12 cellular contexts compared by ENCODE assay signal in the genomic region with DNA sequence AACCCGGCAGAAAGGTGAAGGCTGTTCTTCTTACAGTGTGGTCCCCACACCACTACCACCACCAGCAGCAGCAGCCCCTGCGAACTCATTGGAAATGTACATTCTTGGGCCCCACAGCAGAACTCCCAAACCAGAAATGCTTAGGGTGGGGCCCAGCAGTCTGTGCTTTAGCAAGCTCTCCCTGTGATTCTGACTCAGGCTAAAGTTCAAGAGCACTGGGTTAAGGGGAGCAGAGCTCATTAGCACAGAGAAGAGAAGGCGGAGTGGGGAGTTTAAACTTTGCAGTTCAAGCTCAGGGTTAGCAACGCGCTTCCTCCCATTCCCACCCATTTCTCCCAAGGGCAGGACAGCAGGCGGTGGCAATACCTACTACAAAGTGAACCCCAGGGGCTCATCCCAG.
"Had no signal": no experiment of that assay in that cellular context is flagged by ENCODE, and none has a peak within 500 bp of the region (broad histone marks: within the 10 kb centered on the region; RNA-seq: fewer than 3 reads in every experiment).

No MANE protein-coding gene starts in this region.

- H3K27me3 ChIP-seq: testis, upper lobe of left lung had no signal

- H3K4me3 ChIP-seq: skin epidermis, testis, upper lobe of left lung had no signal

- H3K36me3 ChIP-seq: upper lobe of left lung had no signal

- H3K4me1 ChIP-seq: upper lobe of left lung had no signal

- H3K27ac ChIP-seq: epithelial cell of prostate, testis had no signal

- DNase-seq: activated CD4-positive, alpha-beta T cell treated with anti-CD3 and anti-CD28 coated beads, Interleukin-2, amount 50 U/mL, for 4 hours; amniotic stem cell; endodermal cell; nucleus accumbens; stimulated activated CD4-positive, alpha-beta T cell treated with anti-CD3 and anti-CD28 coated beads, Interleukin-15, amount 100 ng/mL, for 24 hours; stimulated activated CD4-positive, alpha-beta T cell treated with anti-CD3 and anti-CD28 coated beads, Interleukin-2, amount 100 ng/mL, for 48 hours; stimulated activated naive CD8-positive, alpha-beta T cell treated with anti-CD3 and anti-CD28 coated beads, Interleukin-15, amount 100 ng/mL, for 72 hours; T-helper 2 cell; testis; upper lobe of left lung had no signal

- H3K9me3 ChIP-seq: testis, upper lobe of left lung had no signal

- ATAC-seq: stimulated activated naive CD8-positive, alpha-beta T cell treated with anti-CD3 and anti-CD28 coated beads, Interleukin-15, amount 100 ng/mL, for 72 hours had no signal
